8 cellular contexts compared by ENCODE assay signal in the genomic region with DNA sequence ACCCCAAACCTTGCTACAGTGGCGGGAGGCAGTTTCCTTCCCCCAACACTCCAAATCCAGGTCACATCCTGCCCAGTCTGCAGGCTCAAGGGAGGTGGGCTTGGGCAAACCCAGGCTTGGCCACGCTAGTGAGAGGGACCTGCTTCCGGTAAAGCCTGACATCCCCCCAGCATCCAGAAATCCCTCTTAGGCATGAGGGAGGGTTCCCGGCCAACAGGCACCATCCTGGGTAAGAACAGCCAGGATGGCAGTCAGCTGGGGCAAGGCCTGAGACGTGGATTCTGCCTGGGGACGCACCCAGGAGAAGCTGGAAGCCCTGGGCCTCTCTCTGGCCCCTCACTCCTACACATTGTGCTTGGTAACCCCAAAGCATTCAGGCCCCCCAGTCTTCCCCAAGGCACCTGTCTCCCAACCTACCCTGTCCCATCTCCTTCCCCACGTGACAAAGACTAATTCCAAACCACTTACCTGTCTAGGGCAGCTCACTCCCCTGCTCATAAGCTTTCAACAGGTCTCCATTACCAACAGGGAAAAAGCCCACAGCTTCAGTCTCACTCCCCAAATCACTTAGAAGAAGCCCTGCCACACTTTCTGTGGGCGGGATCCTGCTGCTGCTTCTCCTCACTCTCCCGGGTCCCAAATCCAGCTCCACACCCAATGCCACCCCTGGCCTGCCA. TPM values are rescaled to one million over a fixed set of nuclear protein-coding genes. Genes with fewer than 3 reads are reported as not detected.
DNase-seq lines count a peak whose midpoint lies in the region; ATAC-seq and TF ChIP-seq lines count a peak whose summit lies in the region.

No MANE protein-coding gene starts in this region.

- intact Hi-C loops in esophagus squamous epithelium (cut with DNase I) = no loop called here

- ATAC-seq in GM18505 (IDR thresholded peaks at IDR 0.05; ENCODE audit: unreplicated experiment) (no peak), GM18502 (IDR thresholded peaks at IDR 0.05; ENCODE audit: poor library complexity, unreplicated experiment) (no peak), HG03571 (IDR thresholded peaks at IDR 0.05; ENCODE audit: unreplicated experiment) (no peak)

- DNase-seq in GM12865 (ENCODE audit: low read depth) (peak; percentile 42), SJCRH30 (peak in 1 of 2 experiments; percentile 49), esophagus squamous epithelium (lab: John Stamatoyannopoulos, UW) (no peak), skeletal muscle cell (ENCODE audit: low read depth) (no peak)
- DNase-seq in stimulated activated CD4-positive, alpha-beta T cell treated with anti-CD3 and anti-CD28 coated beads, Interleukin-4, amount 100 ng/mL, for 1 hour = no peak

- H3K27me3 ChIP-seq in SJCRH30 = no peaks in the 10 kb centered on the region
- no peaks in the 10 kb centered on the region for H3K27me3 ChIP-seq in esophagus squamous epithelium

- peaks cover 4% of the 10 kb centered on the region; the same call in 1 of the 2 replicates for H3K4me1 ChIP-seq in SJCRH30
- peaks cover 31 to 60% (median 41%) of the 10 kb centered on the region in 3 donors for H3K4me1 ChIP-seq in esophagus squamous epithelium

- no peaks in the 10 kb centered on the region for H3K9me3 ChIP-seq in SJCRH30 (replicated peaks)
- no peaks in the 10 kb centered on the region for H3K9me3 ChIP-seq in esophagus squamous epithelium

- H3K4me3 ChIP-seq in GM12865 (ENCODE audit: low read depth, low read length) (peak overlapping the region; percentile 78), SJCRH30 (peak overlapping the region; percentile 74), esophagus squamous epithelium (peak overlapping the region; percentile 51 to 83 (median 66)), skeletal muscle cell (ENCODE audit: low read depth, low read length) (peak overlapping the region; percentile 73)

- TF ChIP-seq CTCF in GM12865 (IDR thresholded peaks at IDR 0.05; ENCODE audit: insufficient read depth, low read depth, low read length, missing control alignments) (no peak), esophagus squamous epithelium (IDR thresholded peaks at IDR 0.05) (no peak)

- peaks cover 18% of the 10 kb centered on the region for H3K36me3 ChIP-seq in SJCRH30
- H3K36me3 ChIP-seq in esophagus squamous epithelium = peaks cover 7 to 19% (median 8%) of the 10 kb centered on the region in 3 donors

- 33 to 54% methylated on average over 4 to 6 of the region's 9 CpGs for WGBS in esophagus squamous epithelium, 2 donors

- TF ChIP-seq POLR2A in esophagus squamous epithelium (IDR thresholded peaks at IDR 0.05) (no peak), GM18505 (IDR thresholded peaks at IDR 0.05; ENCODE audit: borderline replicate concordance, extremely low read depth, insufficient read depth, insufficient read length) (no peak)

- H3K27ac ChIP-seq in SJCRH30 (peak overlapping the region; percentile 57), esophagus squamous epithelium (peak overlapping the region; percentile 87 to 95 (median 90))

RNA-seq across cellular contexts. Expression of a gene that starts 2.1 kb away (rescaled TPM):
- 0.38 and 0.42 TPM in 2 replicates for total RNA-seq in SJCRH30 (2014; rRNA removed; shearing (Covaris generic))
- not detected for total RNA-seq in esophagus squamous epithelium

RNA-seq across cellular contexts. Expression of a gene that starts 2.5 kb away (rescaled TPM):
- 0.10 TPM in 1 of 2 replicates, not detected in the other for total RNA-seq in SJCRH30 (2014; rRNA removed; shearing (Covaris generic))
- 1 to 10 TPM; 1.8 to 4.4 (median 3.5) TPM for total RNA-seq in esophagus squamous epithelium

RNA-seq across cellular contexts. Expression of a gene that starts 10.0 kb away (rescaled TPM):
- 28.2 and 30.8 TPM in 2 replicates for total RNA-seq in SJCRH30 (2014; rRNA removed; shearing (Covaris generic))
- 10 to 100 TPM; 12.6 to 25.9 (median 19.1) TPM for total RNA-seq in esophagus squamous epithelium

RNA-seq across cellular contexts. Expression of a gene that starts 22.0 kb away (rescaled TPM):
- total RNA-seq in SJCRH30 (2014; rRNA removed; shearing (Covaris generic)) = 103 and 112 TPM in 2 replicates
- total RNA-seq in esophagus squamous epithelium = 1 to 10 TPM; 2.1 to 4.8 (median 3.1) TPM

RNA-seq across cellular contexts. Expression of a gene that starts 55.9 kb away (rescaled TPM):
- 7.4 and 8.2 TPM in 2 replicates for total RNA-seq in SJCRH30 (2014; rRNA removed; shearing (Covaris generic))
- total RNA-seq in esophagus squamous epithelium = 10 to 100 TPM in 2 of 4 donors, 1 to 10 TPM in 2; 3.4 to 11.7 (median 7.6) TPM
